2 cellular contexts compared by ENCODE assay signal in the genomic region with DNA sequence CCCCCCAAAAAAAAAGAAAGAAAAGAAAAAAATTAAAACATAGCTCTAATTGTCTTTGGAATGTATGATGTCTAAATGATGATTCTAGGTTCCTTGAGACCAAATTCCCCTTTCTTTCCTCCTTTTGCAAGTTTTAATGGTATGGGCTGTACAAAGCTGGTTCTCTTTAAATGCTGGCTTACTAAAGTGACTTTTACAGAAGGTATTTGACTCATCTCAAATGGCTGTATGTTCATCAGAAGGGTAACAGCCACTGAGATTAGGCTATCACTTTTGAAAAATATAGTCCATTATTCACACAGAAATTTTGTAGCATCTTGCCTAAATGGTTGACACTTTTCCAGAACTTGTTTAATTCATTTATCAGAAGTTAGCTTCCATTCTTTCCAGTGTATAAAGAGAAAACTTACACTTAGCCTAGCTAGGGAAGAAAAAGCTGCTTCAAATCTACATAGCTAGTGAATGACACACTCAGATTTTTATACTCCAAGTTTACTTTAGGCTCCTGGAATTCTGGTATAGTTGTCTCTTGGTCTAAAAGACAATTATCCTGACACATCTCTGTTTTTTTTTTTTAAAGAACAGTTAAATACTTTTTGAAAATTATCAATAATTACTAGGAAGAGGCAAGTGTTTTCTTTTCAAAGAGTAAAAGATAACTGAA.
TF ChIP-seq lines count a peak whose summit lies in the region.

No MANE protein-coding gene starts in this region.

TF ChIP-seq in SK-N-SH, 30 proteins besides CTCF, POLR2A, EP300 and RAD21:
- no peak for TF ChIP-seq FOXJ3 (CRISPR knock-in tag; IDR thresholded peaks at IDR 0.05)
- TF ChIP-seq GABPA (IDR thresholded peaks at IDR 0.05; ENCODE audit: low read depth), result no peak
- no peak for TF ChIP-seq CHD2 (IDR thresholded peaks at IDR 0.05; ENCODE audit: low read length, partially characterized antibody)
- TF ChIP-seq, protein P1, sequence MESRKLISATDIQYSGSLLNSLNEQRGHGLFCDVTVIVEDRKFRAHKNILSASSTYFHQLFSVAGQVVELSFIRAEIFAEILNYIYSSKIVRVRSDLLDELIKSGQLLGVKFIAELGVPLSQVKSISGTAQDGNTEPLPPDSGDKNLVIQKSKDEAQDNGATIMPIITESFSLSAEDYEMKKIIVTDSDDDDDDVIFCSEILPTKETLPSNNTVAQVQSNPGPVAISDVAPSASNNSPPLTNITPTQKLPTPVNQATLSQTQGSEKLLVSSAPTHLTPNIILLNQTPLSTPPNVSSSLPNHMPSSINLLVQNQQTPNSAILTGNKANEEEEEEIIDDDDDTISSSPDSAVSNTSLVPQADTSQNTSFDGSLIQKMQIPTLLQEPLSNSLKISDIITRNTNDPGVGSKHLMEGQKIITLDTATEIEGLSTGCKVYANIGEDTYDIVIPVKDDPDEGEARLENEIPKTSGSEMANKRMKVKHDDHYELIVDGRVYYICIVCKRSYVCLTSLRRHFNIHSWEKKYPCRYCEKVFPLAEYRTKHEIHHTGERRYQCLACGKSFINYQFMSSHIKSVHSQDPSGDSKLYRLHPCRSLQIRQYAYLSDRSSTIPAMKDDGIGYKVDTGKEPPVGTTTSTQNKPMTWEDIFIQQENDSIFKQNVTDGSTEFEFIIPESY (IDR thresholded peaks at IDR 0.05; ENCODE audit: borderline replicate concordance, low read depth), result no peak
- no peak for TF ChIP-seq GATA2 (CRISPR knock-in tag; IDR thresholded peaks at IDR 0.05)
- no peak for TF ChIP-seq RXRA (IDR thresholded peaks at IDR 0.05; ENCODE audit: borderline replicate concordance, low read depth)
- TF ChIP-seq, protein P2, sequence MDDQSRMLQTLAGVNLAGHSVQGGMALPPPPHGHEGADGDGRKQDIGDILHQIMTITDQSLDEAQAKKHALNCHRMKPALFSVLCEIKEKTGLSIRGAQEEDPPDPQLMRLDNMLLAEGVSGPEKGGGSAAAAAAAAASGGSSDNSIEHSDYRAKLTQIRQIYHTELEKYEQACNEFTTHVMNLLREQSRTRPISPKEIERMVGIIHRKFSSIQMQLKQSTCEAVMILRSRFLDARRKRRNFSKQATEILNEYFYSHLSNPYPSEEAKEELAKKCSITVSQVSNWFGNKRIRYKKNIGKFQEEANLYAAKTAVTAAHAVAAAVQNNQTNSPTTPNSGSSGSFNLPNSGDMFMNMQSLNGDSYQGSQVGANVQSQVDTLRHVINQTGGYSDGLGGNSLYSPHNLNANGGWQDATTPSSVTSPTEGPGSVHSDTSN (IDR thresholded peaks at IDR 0.05), result no peak
- TF ChIP-seq SIN3A (IDR thresholded peaks at IDR 0.05; ENCODE audit: borderline replicate concordance, low read depth, low read length), result no peak
- TF ChIP-seq FOXM1 (IDR thresholded peaks at IDR 0.05; ENCODE audit: low read depth), result no peak
- TF ChIP-seq MXI1 (IDR thresholded peaks at IDR 0.05; ENCODE audit: low read depth, low read length), result no peak
- TF ChIP-seq TAF1 (IDR thresholded peaks at IDR 0.05; ENCODE audit: borderline replicate concordance, low read depth, low read length), result no peak
- TF ChIP-seq, protein P3, sequence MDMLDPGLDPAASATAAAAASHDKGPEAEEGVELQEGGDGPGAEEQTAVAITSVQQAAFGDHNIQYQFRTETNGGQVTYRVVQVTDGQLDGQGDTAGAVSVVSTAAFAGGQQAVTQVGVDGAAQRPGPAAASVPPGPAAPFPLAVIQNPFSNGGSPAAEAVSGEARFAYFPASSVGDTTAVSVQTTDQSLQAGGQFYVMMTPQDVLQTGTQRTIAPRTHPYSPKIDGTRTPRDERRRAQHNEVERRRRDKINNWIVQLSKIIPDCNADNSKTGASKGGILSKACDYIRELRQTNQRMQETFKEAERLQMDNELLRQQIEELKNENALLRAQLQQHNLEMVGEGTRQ (IDR thresholded peaks at IDR 0.05; ENCODE audit: borderline replicate concordance, low read depth, low read length), result no peak
- no peak for TF ChIP-seq SMC3 (IDR thresholded peaks at IDR 0.05; ENCODE audit: low read depth, low read length)
- TF ChIP-seq ELF1 (IDR thresholded peaks at IDR 0.05), result no peak
- TF ChIP-seq NFIC (IDR thresholded peaks at IDR 0.05; ENCODE audit: borderline replicate concordance), result no peak
- TF ChIP-seq, protein P4, sequence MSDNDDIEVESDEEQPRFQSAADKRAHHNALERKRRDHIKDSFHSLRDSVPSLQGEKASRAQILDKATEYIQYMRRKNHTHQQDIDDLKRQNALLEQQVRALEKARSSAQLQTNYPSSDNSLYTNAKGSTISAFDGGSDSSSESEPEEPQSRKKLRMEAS (IDR thresholded peaks at IDR 0.05; ENCODE audit: low read depth), result no peak
- TF ChIP-seq NRF1 (IDR thresholded peaks at IDR 0.05; ENCODE audit: low read depth, low read length), result no peak
- TF ChIP-seq, protein P5, sequence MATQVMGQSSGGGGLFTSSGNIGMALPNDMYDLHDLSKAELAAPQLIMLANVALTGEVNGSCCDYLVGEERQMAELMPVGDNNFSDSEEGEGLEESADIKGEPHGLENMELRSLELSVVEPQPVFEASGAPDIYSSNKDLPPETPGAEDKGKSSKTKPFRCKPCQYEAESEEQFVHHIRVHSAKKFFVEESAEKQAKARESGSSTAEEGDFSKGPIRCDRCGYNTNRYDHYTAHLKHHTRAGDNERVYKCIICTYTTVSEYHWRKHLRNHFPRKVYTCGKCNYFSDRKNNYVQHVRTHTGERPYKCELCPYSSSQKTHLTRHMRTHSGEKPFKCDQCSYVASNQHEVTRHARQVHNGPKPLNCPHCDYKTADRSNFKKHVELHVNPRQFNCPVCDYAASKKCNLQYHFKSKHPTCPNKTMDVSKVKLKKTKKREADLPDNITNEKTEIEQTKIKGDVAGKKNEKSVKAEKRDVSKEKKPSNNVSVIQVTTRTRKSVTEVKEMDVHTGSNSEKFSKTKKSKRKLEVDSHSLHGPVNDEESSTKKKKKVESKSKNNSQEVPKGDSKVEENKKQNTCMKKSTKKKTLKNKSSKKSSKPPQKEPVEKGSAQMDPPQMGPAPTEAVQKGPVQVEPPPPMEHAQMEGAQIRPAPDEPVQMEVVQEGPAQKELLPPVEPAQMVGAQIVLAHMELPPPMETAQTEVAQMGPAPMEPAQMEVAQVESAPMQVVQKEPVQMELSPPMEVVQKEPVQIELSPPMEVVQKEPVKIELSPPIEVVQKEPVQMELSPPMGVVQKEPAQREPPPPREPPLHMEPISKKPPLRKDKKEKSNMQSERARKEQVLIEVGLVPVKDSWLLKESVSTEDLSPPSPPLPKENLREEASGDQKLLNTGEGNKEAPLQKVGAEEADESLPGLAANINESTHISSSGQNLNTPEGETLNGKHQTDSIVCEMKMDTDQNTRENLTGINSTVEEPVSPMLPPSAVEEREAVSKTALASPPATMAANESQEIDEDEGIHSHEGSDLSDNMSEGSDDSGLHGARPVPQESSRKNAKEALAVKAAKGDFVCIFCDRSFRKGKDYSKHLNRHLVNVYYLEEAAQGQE (IDR thresholded peaks at IDR 0.05; ENCODE audit: low read depth, low read length), result no peak
- TF ChIP-seq POLR2AphosphoS5 (IDR thresholded peaks at IDR 0.05; ENCODE audit: low read depth, low read length), result no peak
TF ChIP-seq in SK-N-SH: peak in this region for 0.

TF ChIP-seq in WTC11, 78 proteins besides CTCF, POLR2A, EP300 and RAD21:
- TF ChIP-seq ELF4 (CRISPR knock-in tag; IDR thresholded peaks at IDR 0.05; ENCODE audit: low read depth), result no peak
- TF ChIP-seq RORB (CRISPR knock-in tag; IDR thresholded peaks at IDR 0.05), result no peak
- no peak for TF ChIP-seq CREM (CRISPR knock-in tag; IDR thresholded peaks at IDR 0.05)
- TF ChIP-seq, protein P6, sequence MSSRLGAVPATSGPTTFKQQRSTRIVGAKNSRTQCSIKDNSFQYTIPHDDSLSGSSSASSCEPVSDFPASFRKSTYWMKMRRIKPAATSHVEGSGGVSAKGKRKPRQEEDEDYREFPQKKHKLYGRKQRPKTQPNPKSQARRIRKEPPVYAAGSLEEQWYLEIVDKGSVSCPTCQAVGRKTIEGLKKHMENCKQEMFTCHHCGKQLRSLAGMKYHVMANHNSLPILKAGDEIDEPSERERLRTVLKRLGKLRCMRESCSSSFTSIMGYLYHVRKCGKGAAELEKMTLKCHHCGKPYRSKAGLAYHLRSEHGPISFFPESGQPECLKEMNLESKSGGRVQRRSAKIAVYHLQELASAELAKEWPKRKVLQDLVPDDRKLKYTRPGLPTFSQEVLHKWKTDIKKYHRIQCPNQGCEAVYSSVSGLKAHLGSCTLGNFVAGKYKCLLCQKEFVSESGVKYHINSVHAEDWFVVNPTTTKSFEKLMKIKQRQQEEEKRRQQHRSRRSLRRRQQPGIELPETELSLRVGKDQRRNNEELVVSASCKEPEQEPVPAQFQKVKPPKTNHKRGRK (CRISPR knock-in tag; IDR thresholded peaks at IDR 0.05; ENCODE audit: borderline replicate concordance), result no peak
- TF ChIP-seq, protein P7, sequence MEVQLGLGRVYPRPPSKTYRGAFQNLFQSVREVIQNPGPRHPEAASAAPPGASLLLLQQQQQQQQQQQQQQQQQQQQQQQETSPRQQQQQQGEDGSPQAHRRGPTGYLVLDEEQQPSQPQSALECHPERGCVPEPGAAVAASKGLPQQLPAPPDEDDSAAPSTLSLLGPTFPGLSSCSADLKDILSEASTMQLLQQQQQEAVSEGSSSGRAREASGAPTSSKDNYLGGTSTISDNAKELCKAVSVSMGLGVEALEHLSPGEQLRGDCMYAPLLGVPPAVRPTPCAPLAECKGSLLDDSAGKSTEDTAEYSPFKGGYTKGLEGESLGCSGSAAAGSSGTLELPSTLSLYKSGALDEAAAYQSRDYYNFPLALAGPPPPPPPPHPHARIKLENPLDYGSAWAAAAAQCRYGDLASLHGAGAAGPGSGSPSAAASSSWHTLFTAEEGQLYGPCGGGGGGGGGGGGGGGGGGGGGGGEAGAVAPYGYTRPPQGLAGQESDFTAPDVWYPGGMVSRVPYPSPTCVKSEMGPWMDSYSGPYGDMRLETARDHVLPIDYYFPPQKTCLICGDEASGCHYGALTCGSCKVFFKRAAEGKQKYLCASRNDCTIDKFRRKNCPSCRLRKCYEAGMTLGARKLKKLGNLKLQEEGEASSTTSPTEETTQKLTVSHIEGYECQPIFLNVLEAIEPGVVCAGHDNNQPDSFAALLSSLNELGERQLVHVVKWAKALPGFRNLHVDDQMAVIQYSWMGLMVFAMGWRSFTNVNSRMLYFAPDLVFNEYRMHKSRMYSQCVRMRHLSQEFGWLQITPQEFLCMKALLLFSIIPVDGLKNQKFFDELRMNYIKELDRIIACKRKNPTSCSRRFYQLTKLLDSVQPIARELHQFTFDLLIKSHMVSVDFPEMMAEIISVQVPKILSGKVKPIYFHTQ (CRISPR knock-in tag; IDR thresholded peaks at IDR 0.05), result no peak
- TF ChIP-seq, protein P8, sequence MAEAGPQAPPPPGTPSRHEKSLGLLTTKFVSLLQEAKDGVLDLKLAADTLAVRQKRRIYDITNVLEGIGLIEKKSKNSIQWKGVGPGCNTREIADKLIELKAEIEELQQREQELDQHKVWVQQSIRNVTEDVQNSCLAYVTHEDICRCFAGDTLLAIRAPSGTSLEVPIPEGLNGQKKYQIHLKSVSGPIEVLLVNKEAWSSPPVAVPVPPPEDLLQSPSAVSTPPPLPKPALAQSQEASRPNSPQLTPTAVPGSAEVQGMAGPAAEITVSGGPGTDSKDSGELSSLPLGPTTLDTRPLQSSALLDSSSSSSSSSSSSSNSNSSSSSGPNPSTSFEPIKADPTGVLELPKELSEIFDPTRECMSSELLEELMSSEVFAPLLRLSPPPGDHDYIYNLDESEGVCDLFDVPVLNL (CRISPR knock-in tag; IDR thresholded peaks at IDR 0.05; ENCODE audit: borderline replicate concordance, low read depth), result no peak
- TF ChIP-seq, protein P9, sequence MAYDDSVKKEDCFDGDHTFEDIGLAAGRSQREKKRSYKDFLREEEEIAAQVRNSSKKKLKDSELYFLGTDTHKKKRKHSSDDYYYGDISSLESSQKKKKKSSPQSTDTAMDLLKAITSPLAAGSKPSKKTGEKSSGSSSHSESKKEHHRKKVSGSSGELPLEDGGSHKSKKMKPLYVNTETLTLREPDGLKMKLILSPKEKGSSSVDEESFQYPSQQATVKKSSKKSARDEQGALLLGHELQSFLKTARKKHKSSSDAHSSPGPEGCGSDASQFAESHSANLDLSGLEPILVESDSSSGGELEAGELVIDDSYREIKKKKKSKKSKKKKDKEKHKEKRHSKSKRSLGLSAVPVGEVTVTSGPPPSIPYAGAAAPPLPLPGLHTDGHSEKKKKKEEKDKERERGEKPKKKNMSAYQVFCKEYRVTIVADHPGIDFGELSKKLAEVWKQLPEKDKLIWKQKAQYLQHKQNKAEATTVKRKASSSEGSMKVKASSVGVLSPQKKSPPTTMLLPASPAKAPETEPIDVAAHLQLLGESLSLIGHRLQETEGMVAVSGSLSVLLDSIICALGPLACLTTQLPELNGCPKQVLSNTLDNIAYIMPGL (CRISPR knock-in tag; IDR thresholded peaks at IDR 0.05), result no peak
- no peak for TF ChIP-seq MYBL2 (CRISPR knock-in tag; IDR thresholded peaks at IDR 0.05)
- TF ChIP-seq, protein P10, sequence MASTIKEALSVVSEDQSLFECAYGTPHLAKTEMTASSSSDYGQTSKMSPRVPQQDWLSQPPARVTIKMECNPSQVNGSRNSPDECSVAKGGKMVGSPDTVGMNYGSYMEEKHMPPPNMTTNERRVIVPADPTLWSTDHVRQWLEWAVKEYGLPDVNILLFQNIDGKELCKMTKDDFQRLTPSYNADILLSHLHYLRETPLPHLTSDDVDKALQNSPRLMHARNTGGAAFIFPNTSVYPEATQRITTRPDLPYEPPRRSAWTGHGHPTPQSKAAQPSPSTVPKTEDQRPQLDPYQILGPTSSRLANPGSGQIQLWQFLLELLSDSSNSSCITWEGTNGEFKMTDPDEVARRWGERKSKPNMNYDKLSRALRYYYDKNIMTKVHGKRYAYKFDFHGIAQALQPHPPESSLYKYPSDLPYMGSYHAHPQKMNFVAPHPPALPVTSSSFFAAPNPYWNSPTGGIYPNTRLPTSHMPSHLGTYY (CRISPR knock-in tag; IDR thresholded peaks at IDR 0.05), result no peak
- TF ChIP-seq ZNF317 (CRISPR knock-in tag; IDR thresholded peaks at IDR 0.05; ENCODE audit: borderline replicate concordance, low read depth), result no peak
- TF ChIP-seq IRF2 (CRISPR knock-in tag; IDR thresholded peaks at IDR 0.05; ENCODE audit: borderline replicate concordance, low read depth), result no peak
- no peak for TF ChIP-seq GRHL2 (CRISPR knock-in tag; IDR thresholded peaks at IDR 0.05; ENCODE audit: insufficient replicate concordance, severe bottlenecking)
- TF ChIP-seq FOXK1 (CRISPR knock-in tag; IDR thresholded peaks at IDR 0.05), result no peak
